Comparison of ENCODE assay signal across 18 cellular contexts in the genomic region with DNA sequence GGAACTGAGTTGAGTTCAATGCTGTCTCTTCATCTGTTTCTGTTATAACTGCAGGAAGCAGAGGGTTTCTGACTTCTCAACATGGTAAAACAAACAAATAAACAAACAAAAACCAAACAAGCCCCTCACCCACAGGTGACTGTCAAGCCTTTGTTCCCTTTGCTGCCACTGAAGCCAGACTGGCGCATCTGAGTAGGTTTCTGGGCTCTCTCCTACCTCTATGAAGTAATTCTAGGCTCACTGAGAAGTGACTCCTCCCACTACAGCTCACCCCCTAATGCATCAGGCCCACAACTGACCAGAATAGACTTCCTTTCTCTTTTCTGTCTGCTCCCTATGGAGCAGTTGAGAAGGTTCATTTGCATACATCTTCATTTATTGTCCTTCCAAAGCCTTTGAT.
DNase-seq lines count a peak whose midpoint lies in the region; ATAC-seq and TF ChIP-seq lines count a peak whose summit lies in the region.
"Had no signal": no experiment of that assay in that cellular context is flagged by ENCODE, and none has a peak within 500 bp of the region (broad histone marks: within the 10 kb centered on the region; RNA-seq: fewer than 3 reads in every experiment).

No MANE protein-coding gene starts in this region.

- CTCF ChIA-PET in AG04450 (lab: Charles Lee) = interaction anchor here (1.3 kb wide), 1 partner anchor 15 kb away, joined by 4 read pairs; no protein-coding TSS in a partner anchor

- peaks cover 2% of the 10 kb centered on the region for H3K27me3 Mint-ChIP-seq in GM23338 (ENCODE audit: insufficient read depth, low read depth, poor library complexity)

- no peak overlapping the region for H3K4me3 ChIP-seq in AG04450 (ENCODE audit: low read depth, low read length)
- no peak overlapping the region for H3K4me3 ChIP-seq in GM23338
- H3K4me3 ChIP-seq: gastrocnemius medialis, SJSA1, upper lobe of left lung had no signal

- H3K27ac ChIP-seq in AG04450 (ENCODE audit: low read depth, low read length) (peak overlapping the region; percentile 65), GM23338 (ENCODE audit: low read depth) (no peak overlapping the region)
- H3K27ac ChIP-seq: gastrocnemius medialis, SJSA1 had no signal

- H3F3A ChIP-seq in GM23338 (replicated peaks; ENCODE audit: low read depth) = 0 out of 2 replicates have a peak, but pooled peaks cover 3% of the 10 kb centered on the region

- peak overlapping the region; percentile 29; the same call in 1 of the 2 replicates for H3K4me2 ChIP-seq in GM23338

- peaks cover 22% of the 10 kb centered on the region for H3K9me2 ChIP-seq in GM23338 (ENCODE audit: insufficient read depth)

- H3K79me2 ChIP-seq in GM23338 (replicated peaks; ENCODE audit: insufficient read depth) = no peaks in the 10 kb centered on the region

- H4K20me1 ChIP-seq in GM23338 (replicated peaks; ENCODE audit: insufficient read depth) = no peaks in the 10 kb centered on the region

- no peak for DNase-seq in AG04450 (ENCODE audit: low read depth, low spot score)
- peak; percentile 84 for DNase-seq in GM23338 (ENCODE audit: low spot score)
- peak; percentile 39 for DNase-seq in RPMI7951 (ENCODE audit: low read depth)
- peak; percentile 14 for DNase-seq in iris pigment epithelial cell (ENCODE audit: low read depth)
- no peak for DNase-seq in NCI-H1930 (lab: John Stamatoyannopoulos, UW)
- DNase-seq in NCI-H345 treated with DMSO at 0.1 percent for 48 hours (lab: John Stamatoyannopoulos, UW; ENCODE audit: unreplicated experiment) = no peak
- DNase-seq: activated CD4-positive, alpha-beta memory T cell treated with anti-CD3 and anti-CD28 coated beads for 36 hours; effector memory CD4-positive, alpha-beta T cell; gastrocnemius medialis; Kasumi-1; kidney glomerular epithelial cell; naive B cell; stimulated activated CD4-positive, alpha-beta T cell treated with anti-CD3 and anti-CD28 coated beads, Interleukin-2, amount 100 ng/mL, for 24 hours; upper lobe of left lung had no signal

- H2AFZ ChIP-seq in GM23338 = no peak overlapping the region

- no peak overlapping the region for H3K27ac Mint-ChIP-seq in GM23338
- H3K27ac Mint-ChIP-seq: activated CD4-positive, alpha-beta memory T cell treated with anti-CD3 and anti-CD28 coated beads for 36 hours; activated T-helper 2 cell treated with anti-CD3 and anti-CD28 coated beads, Interferon-gamma antibody, Interleukin-2, Interleukin-4, amounts not matched to agents 10 μg/mL and 5 μg/mL and 100 μg/mL, durations not matched to agents 14 hours and 24 hours and 36 hours; naive B cell had no signal

- no peaks in the 10 kb centered on the region; the same call in 2 of the 3 replicates for H3K9me3 Mint-ChIP-seq in GM23338
- H3K9me3 Mint-ChIP-seq: activated CD4-positive, alpha-beta memory T cell treated with anti-CD3 and anti-CD28 coated beads for 36 hours; activated T-helper 2 cell treated with anti-CD3 and anti-CD28 coated beads, Interferon-gamma antibody, Interleukin-2, Interleukin-4, amounts not matched to agents 10 μg/mL and 5 μg/mL and 100 μg/mL, durations not matched to agents 14 hours and 24 hours and 36 hours; naive B cell had no signal

- POLR2A ChIA-PET in AG04450 (lab: Yijun Ruan, JAX) = no interaction called here

- no peaks in the 10 kb centered on the region for H3K36me3 ChIP-seq in GM23338 (ENCODE audit: insufficient read depth)
- H3K36me3 ChIP-seq: gastrocnemius medialis, SJSA1, upper lobe of left lung had no signal

- ATAC-seq in GM23338 = peak; percentile 99
- ATAC-seq in HG03039 (IDR thresholded peaks at IDR 0.05; ENCODE audit: unreplicated experiment) = no peak
- ATAC-seq in HG03432 (IDR thresholded peaks at IDR 0.05; ENCODE audit: unreplicated experiment) = no peak
- ATAC-seq: gastrocnemius medialis had no signal

- no peaks in the 10 kb centered on the region for H3K27me3 ChIP-seq in AG04450 (ENCODE audit: control insufficient read depth, insufficient read depth, low read length)
- no peaks in the 10 kb centered on the region for H3K27me3 ChIP-seq in GM23338 (ENCODE audit: insufficient read depth)
- H3K27me3 ChIP-seq: gastrocnemius medialis, upper lobe of left lung had no signal

- no peaks in the 10 kb centered on the region for H3K36me3 Mint-ChIP-seq in GM23338 (ENCODE audit: low read depth)
- H3K36me3 Mint-ChIP-seq: activated CD4-positive, alpha-beta memory T cell treated with anti-CD3 and anti-CD28 coated beads for 36 hours; naive B cell had no signal

- peaks cover 27% of the 10 kb centered on the region for H3K4me1 Mint-ChIP-seq in GM23338
- H3K4me1 Mint-ChIP-seq: naive B cell had no signal

- H3K9me3 ChIP-seq in AG04450 (ENCODE audit: control insufficient read depth, insufficient read depth, low read length) = no peaks in the 10 kb centered on the region
- H3K9me3 ChIP-seq: gastrocnemius medialis, SJSA1, upper lobe of left lung had no signal

- TF ChIP-seq CTCF in AG04450 (IDR thresholded peaks at IDR 0.05; ENCODE audit: low read depth, low read length) (no peak), GM23338 (conservative IDR thresholded peaks at IDR 0.05; ENCODE audit: low read depth in 2 of 2) (peak; percentile 42 to 45)

- H3K4me3 Mint-ChIP-seq in GM23338 = no peak overlapping the region
- H3K4me3 Mint-ChIP-seq: activated CD4-positive, alpha-beta memory T cell treated with anti-CD3 and anti-CD28 coated beads for 36 hours; naive B cell had no signal

- peaks cover 18% of the 10 kb centered on the region for H3K4me1 ChIP-seq in GM23338 (ENCODE audit: insufficient read depth)

TF ChIP-seq in GM23338, 12 proteins besides CTCF, POLR2A, EP300 and RAD21 (continues in another document):
- TF ChIP-seq ZNF114 (CRISPR knock-in tag; IDR thresholded peaks at IDR 0.05) (no peak), CREB1 (CRISPR knock-in tag; IDR thresholded peaks at IDR 0.05; ENCODE audit: low read depth) (0 out of 2 replicates have a peak, but pooled peaks have one; percentile 5)
- TF ChIP-seq, protein P1, sequence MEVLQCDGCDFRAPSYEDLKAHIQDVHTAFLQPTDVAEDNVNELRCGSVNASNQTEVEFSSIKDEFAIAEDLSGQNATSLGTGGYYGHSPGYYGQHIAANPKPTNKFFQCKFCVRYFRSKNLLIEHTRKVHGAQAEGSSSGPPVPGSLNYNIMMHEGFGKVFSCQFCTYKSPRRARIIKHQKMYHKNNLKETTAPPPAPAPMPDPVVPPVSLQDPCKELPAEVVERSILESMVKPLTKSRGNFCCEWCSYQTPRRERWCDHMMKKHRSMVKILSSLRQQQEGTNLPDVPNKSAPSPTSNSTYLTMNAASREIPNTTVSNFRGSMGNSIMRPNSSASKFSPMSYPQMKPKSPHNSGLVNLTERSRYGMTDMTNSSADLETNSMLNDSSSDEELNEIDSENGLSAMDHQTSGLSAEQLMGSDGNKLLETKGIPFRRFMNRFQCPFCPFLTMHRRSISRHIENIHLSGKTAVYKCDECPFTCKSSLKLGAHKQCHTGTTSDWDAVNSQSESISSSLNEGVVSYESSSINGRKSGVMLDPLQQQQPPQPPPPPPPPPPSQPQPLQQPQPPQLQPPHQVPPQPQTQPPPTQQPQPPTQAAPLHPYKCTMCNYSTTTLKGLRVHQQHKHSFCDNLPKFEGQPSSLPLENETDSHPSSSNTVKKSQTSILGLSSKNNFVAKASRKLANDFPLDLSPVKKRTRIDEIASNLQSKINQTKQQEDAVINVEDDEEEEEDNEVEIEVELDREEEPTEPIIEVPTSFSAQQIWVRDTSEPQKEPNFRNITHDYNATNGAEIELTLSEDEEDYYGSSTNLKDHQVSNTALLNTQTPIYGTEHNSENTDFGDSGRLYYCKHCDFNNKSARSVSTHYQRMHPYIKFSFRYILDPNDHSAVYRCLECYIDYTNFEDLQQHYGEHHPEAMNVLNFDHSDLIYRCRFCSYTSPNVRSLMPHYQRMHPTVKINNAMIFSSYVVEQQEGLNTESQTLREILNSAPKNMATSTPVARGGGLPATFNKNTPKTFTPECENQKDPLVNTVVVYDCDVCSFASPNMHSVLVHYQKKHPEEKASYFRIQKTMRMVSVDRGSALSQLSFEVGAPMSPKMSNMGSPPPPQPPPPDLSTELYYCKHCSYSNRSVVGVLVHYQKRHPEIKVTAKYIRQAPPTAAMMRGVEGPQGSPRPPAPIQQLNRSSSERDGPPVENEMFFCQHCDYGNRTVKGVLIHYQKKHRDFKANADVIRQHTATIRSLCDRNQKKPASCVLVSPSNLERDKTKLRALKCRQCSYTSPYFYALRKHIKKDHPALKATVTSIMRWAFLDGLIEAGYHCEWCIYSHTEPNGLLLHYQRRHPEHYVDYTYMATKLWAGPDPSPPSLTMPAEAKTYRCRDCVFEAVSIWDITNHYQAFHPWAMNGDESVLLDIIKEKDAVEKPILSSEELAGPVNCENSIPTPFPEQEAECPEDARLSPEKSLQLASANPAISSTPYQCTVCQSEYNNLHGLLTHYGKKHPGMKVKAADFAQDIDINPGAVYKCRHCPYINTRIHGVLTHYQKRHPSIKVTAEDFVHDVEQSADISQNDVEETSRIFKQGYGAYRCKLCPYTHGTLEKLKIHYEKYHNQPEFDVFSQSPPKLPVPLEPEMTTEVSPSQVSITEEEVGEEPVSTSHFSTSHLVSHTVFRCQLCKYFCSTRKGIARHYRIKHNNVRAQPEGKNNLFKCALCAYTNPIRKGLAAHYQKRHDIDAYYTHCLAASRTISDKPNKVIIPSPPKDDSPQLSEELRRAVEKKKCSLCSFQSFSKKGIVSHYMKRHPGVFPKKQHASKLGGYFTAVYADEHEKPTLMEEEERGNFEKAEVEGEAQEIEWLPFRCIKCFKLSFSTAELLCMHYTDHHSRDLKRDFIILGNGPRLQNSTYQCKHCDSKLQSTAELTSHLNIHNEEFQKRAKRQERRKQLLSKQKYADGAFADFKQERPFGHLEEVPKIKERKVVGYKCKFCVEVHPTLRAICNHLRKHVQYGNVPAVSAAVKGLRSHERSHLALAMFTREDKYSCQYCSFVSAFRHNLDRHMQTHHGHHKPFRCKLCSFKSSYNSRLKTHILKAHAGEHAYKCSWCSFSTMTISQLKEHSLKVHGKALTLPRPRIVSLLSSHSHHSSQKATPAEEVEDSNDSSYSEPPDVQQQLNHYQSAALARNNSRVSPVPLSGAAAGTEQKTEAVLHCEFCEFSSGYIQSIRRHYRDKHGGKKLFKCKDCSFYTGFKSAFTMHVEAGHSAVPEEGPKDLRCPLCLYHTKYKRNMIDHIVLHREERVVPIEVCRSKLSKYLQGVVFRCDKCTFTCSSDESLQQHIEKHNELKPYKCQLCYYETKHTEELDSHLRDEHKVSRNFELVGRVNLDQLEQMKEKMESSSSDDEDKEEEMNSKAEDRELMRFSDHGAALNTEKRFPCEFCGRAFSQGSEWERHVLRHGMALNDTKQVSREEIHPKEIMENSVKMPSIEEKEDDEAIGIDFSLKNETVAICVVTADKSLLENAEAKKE (CRISPR knock-in tag; IDR thresholded peaks at IDR 0.05) = peak; percentile 69; the same call in 1 of the 2 replicates

Comparison
In these comparisons a context has a peak if more than half of its experiments do, and no peak if none do; other contexts are left out.
1. DNase-seq: peak in GM23338 (single experiment), RPMI7951 (single experiment) and iris pigment epithelial cell (single experiment); none in AG04450 (single experiment), NCI-H1930 (0 of 2) and NCI-H345 treated with DMSO at 0.1 percent for 48 hours (single experiment).